Comparison of ENCODE assay signal across 21 cellular contexts in the genomic region with DNA sequence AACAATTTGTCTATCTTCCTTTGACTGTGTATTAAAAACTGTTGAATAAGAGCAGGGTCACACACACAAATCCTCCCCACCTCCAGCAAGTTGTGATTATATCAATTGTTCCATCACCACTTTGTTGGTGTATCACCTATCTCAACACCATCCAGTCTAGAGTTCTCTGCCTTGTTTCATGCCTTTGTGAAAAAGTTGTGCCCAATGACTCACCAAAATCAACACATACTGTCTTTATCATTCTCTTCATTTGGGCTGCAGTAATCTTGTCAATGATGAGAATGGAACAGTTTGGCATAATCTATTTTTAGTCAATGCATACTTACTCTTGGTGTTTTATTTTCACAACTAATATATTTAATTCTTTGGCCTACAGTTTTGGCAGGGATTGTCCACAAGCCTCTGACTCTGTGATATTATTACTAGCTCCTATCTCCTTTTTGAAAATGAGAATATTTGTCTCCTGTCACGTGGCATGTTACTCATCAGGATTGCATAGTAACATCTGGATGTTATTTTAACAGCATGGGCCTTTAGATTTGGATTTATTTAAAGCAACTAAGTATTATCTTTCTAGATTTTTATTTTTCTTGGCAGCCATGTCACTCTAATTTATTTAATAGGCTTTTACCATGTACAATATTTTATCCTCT. TPM values are rescaled to one million over a fixed set of nuclear protein-coding genes. Genes with fewer than 3 reads are reported as not detected.
DNase-seq lines count a peak whose midpoint lies in the region; ATAC-seq, FAIRE-seq and TF ChIP-seq lines count a peak whose summit lies in the region.
"Had no signal": no experiment of that assay in that cellular context is flagged by ENCODE, and none has a peak within 500 bp of the region (broad histone marks: within the 10 kb centered on the region; RNA-seq: fewer than 3 reads in every experiment).

No MANE protein-coding gene starts in this region.

- H3K36me3 Mint-ChIP-seq in activated CD8-positive, alpha-beta T cell treated with anti-CD3 and anti-CD28 coated beads, Interleukin-2, amount 10 ng/mL, durations not matched to agents 7 days and 5 days (ENCODE audit: low read depth) = no peaks in the 10 kb centered on the region
- H3K36me3 Mint-ChIP-seq: CD4-positive, alpha-beta memory T cell had no signal

- H3K79me2 ChIP-seq in SK-N-SH (ENCODE audit: insufficient read depth) = no peaks in the 10 kb centered on the region

- TF ChIP-seq EP300 in SK-N-SH (IDR thresholded peaks at IDR 0.05; ENCODE audit: borderline replicate concordance in 1 of 2, low read depth in 1 of 2, low read length in 1 of 2) = peak in 1 of 2 experiments; percentile 38; a peak in 1 of 4 replicates

- H3K9me3 Mint-ChIP-seq in activated CD8-positive, alpha-beta T cell treated with anti-CD3 and anti-CD28 coated beads, Interleukin-2, amount 10 ng/mL, durations not matched to agents 7 days and 5 days (ENCODE audit: insufficient read depth) = no peaks in the 10 kb centered on the region
- H3K9me3 Mint-ChIP-seq: activated naive CD8-positive, alpha-beta T cell treated with anti-CD3 and anti-CD28 coated beads, Interleukin-2, amount 50 U/mL, for 24 hours had no signal

- peak overlapping the region; percentile 22 to 73; a peak in 3 of 4 replicates for H3K27ac ChIP-seq in SK-N-SH (ENCODE audit: low read depth in 2 of 2, low read length in 1 of 2)
- H3K27ac ChIP-seq in vagina = no peak overlapping the region
- H3K27ac ChIP-seq: coronary artery, heart right ventricle had no signal

- peak; percentile 56 for DNase-seq in GM03348 (ENCODE audit: low spot score)
- DNase-seq in SK-N-SH = peak; percentile 33
- DNase-seq in fibroblast of gingiva (ENCODE audit: low read depth) = peak; percentile 90
- DNase-seq in D721Med (ENCODE audit: insufficient read length, low spot score) = no peak
- DNase-seq in activated CD8-positive, alpha-beta T cell treated with anti-CD3 and anti-CD28 coated beads, Interleukin-2, amount 10 ng/mL, durations not matched to agents 7 days and 5 days = no peak
- DNase-seq in vagina (ENCODE audit: extremely low spot score in 2 of 2) = no peak
- DNase-seq in Right ventricle myocardium inferior (ENCODE audit: missing footprints) = no peak
- DNase-seq: activated naive CD8-positive, alpha-beta T cell treated with anti-CD3 and anti-CD28 coated beads, Interleukin-2, amount 50 U/mL, for 24 hours; CD4-positive, alpha-beta memory T cell; DMS79 treated with DMSO at 0.1 percent for 48 hours; heart right ventricle; MG63; naive thymus-derived CD8-positive, alpha-beta T cell; NCI-H446; T-helper 1 cell; trophoblast cell had no signal

- H3K4me2 ChIP-seq in SK-N-SH (no peak overlapping the region), skeletal muscle satellite cell (ENCODE audit: low read length) (peak overlapping the region; percentile 11)

- H3K9me2 ChIP-seq in SK-N-SH = no peaks in the 10 kb centered on the region

- peaks cover 25% of the 10 kb centered on the region for H3F3A ChIP-seq in SK-N-SH (replicated peaks; ENCODE audit: insufficient read depth)

- H3K36me3 ChIP-seq in SK-N-SH (replicated peaks in 1 of 2; ENCODE audit: control insufficient read depth in 1 of 2, insufficient read depth in 2 of 2, low read length in 1 of 2) (no peaks in the 10 kb centered on the region), skeletal muscle satellite cell (ENCODE audit: insufficient read depth, low read length) (no peaks in the 10 kb centered on the region), vagina (no peaks in the 10 kb centered on the region)
- H3K36me3 ChIP-seq: heart right ventricle, MG63 had no signal

- no peaks in the 10 kb centered on the region for H3K4me1 Mint-ChIP-seq in activated CD8-positive, alpha-beta T cell treated with anti-CD3 and anti-CD28 coated beads, Interleukin-2, amount 10 ng/mL, durations not matched to agents 7 days and 5 days (ENCODE audit: low read depth)
- H3K4me1 Mint-ChIP-seq: activated naive CD8-positive, alpha-beta T cell treated with anti-CD3 and anti-CD28 coated beads, Interleukin-2, amount 50 U/mL, for 24 hours; CD4-positive, alpha-beta memory T cell; naive thymus-derived CD8-positive, alpha-beta T cell had no signal

- POLR2A ChIA-PET in SK-N-SH (lab: Yijun Ruan, JAX) = no interaction called here
- POLR2A ChIA-PET in activated CD8-positive, alpha-beta T cell treated with anti-CD3 and anti-CD28 coated beads, Interleukin-2, amount 10 ng/mL, durations not matched to agents 7 days and 5 days (lab: Charles Lee) = no interaction called here

- no peak overlapping the region for H3K9ac ChIP-seq in SK-N-SH
- no peak overlapping the region for H3K9ac ChIP-seq in skeletal muscle satellite cell (ENCODE audit: low read depth, low read length)

- H2AFZ ChIP-seq in SK-N-SH (ENCODE audit: low read depth) = no peak overlapping the region

- no peak for TF ChIP-seq RAD21 in SK-N-SH (IDR thresholded peaks at IDR 0.05; ENCODE audit: low read length)

- H3K4me3 ChIP-seq in SK-N-SH (ENCODE audit: low read depth in 2 of 2, low read length in 1 of 2) (no peak overlapping the region), skeletal muscle satellite cell (ENCODE audit: low read length) (no peak overlapping the region), vagina (no peak overlapping the region)
- H3K4me3 ChIP-seq: coronary artery, heart right ventricle, MG63 had no signal

- no peak overlapping the region for H3K4me3 Mint-ChIP-seq in activated CD8-positive, alpha-beta T cell treated with anti-CD3 and anti-CD28 coated beads, Interleukin-2, amount 10 ng/mL, durations not matched to agents 7 days and 5 days
- H3K4me3 Mint-ChIP-seq: activated naive CD8-positive, alpha-beta T cell treated with anti-CD3 and anti-CD28 coated beads, Interleukin-2, amount 50 U/mL, for 24 hours; CD4-positive, alpha-beta memory T cell; naive thymus-derived CD8-positive, alpha-beta T cell had no signal

- H3K27ac Mint-ChIP-seq in activated CD8-positive, alpha-beta T cell treated with anti-CD3 and anti-CD28 coated beads, Interleukin-2, amount 10 ng/mL, durations not matched to agents 7 days and 5 days = no peak overlapping the region
- H3K27ac Mint-ChIP-seq: activated naive CD8-positive, alpha-beta T cell treated with anti-CD3 and anti-CD28 coated beads, Interleukin-2, amount 50 U/mL, for 24 hours; CD4-positive, alpha-beta memory T cell; naive thymus-derived CD8-positive, alpha-beta T cell; progenitor cell of endocrine pancreas had no signal

- H4K20me1 ChIP-seq in SK-N-SH (ENCODE audit: insufficient read depth) = no peaks in the 10 kb centered on the region

- CTCF ChIA-PET in SK-N-SH (lab: Yijun Ruan, JAX) = no interaction called here
- CTCF ChIA-PET in activated CD8-positive, alpha-beta T cell treated with anti-CD3 and anti-CD28 coated beads, Interleukin-2, amount 10 ng/mL, durations not matched to agents 7 days and 5 days (lab: Charles Lee) = no interaction called here

- H3K4me1 ChIP-seq in SK-N-SH (ENCODE audit: control insufficient read depth in 1 of 2, insufficient read depth in 2 of 2, low read depth in 1 of 2, low read length in 1 of 2) = peaks cover 5 to 7% of the 10 kb centered on the region in 2 experiments; a peak in 3 of 4 replicates
- H3K4me1 ChIP-seq in skeletal muscle satellite cell (ENCODE audit: control insufficient read depth, insufficient read depth, low read length) = peaks cover 26% of the 10 kb centered on the region
- H3K4me1 ChIP-seq in vagina = no peaks in the 10 kb centered on the region

- no peak for TF ChIP-seq CTCF in SK-N-SH (IDR thresholded peaks at IDR 0.05)
- no peak for TF ChIP-seq CTCF in D721Med (IDR thresholded peaks at IDR 0.05; ENCODE audit: insufficient read depth, missing control alignments)
- TF ChIP-seq CTCF in vagina (IDR thresholded peaks at IDR 0.05) = no peak

- H3K27me3 Mint-ChIP-seq in activated CD8-positive, alpha-beta T cell treated with anti-CD3 and anti-CD28 coated beads, Interleukin-2, amount 10 ng/mL, durations not matched to agents 7 days and 5 days (ENCODE audit: low read depth) = peaks cover 12% of the 10 kb centered on the region

- no peak for FAIRE-seq in D721Med (lab: Jason Lieb, UNC)
- FAIRE-seq: endothelial cell of umbilical vein, keratinocyte had no signal

- H3K9me3 ChIP-seq in SK-N-SH (no peaks in the 10 kb centered on the region), skeletal muscle satellite cell (replicated peaks; ENCODE audit: low read length) (no peaks in the 10 kb centered on the region), vagina (no peaks in the 10 kb centered on the region)
- H3K9me3 ChIP-seq: heart right ventricle, MG63 had no signal

- no peaks in the 10 kb centered on the region for H3K27me3 ChIP-seq in SK-N-SH (ENCODE audit: insufficient read depth)
- H3K27me3 ChIP-seq in skeletal muscle satellite cell (ENCODE audit: control insufficient read depth, insufficient read depth, low read length) = no peaks in the 10 kb centered on the region
- no peaks in the 10 kb centered on the region for H3K27me3 ChIP-seq in vagina
- H3K27me3 ChIP-seq: MG63 had no signal

- 3% methylated on average over 1 of the region's 1 CpG for WGBS in SK-N-SH (ENCODE audit: low lambda C conversion rate)

- ATAC-seq in activated CD8-positive, alpha-beta T cell treated with anti-CD3 and anti-CD28 coated beads, Interleukin-2, amount 10 ng/mL, durations not matched to agents 7 days and 5 days = no peak
- ATAC-seq in Right ventricle myocardium inferior = no peak
- ATAC-seq: activated naive CD8-positive, alpha-beta T cell treated with anti-CD3 and anti-CD28 coated beads, Interleukin-2, amount 50 U/mL, for 24 hours; heart right ventricle; naive thymus-derived CD8-positive, alpha-beta T cell had no signal

- intact Hi-C loops in vagina (cut with DNase I) = no loop called here
- intact Hi-C loops in Right ventricle myocardium inferior (cut with DNase I) = no loop called here

- TF ChIP-seq POLR2A in vagina (IDR thresholded peaks at IDR 0.05) = no peak

TF ChIP-seq in SK-N-SH, 30 proteins besides CTCF, POLR2A, EP300 and RAD21:
- TF ChIP-seq RCOR1 (IDR thresholded peaks at IDR 0.05; ENCODE audit: low read length) (no peak), TCF12 (IDR thresholded peaks at IDR 0.05) (peak; percentile 52)
- TF ChIP-seq, protein P1, sequence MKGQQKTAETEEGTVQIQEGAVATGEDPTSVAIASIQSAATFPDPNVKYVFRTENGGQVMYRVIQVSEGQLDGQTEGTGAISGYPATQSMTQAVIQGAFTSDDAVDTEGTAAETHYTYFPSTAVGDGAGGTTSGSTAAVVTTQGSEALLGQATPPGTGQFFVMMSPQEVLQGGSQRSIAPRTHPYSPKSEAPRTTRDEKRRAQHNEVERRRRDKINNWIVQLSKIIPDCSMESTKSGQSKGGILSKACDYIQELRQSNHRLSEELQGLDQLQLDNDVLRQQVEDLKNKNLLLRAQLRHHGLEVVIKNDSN (IDR thresholded peaks at IDR 0.05; ENCODE audit: borderline replicate concordance, low read depth) = peak; percentile 59; the same call in 1 of the 2 replicates

RNA-seq across cellular contexts. Expression of a gene that starts 5.1 kb away (rescaled TPM):
- polyA plus RNA-seq in SK-N-SH (2012; rRNA removed) = not detected in 2 replicates
- not detected in 2 replicates for polyA plus RNA-seq in SK-N-SH (2012; cell fraction: cytosol; rRNA removed)
- polyA plus RNA-seq in SK-N-SH (2012; cell fraction: nucleus; rRNA removed) = not detected in 2 replicates
- not detected in 2 replicates for total RNA-seq in skeletal muscle satellite cell (2012; rRNA removed)
- total RNA-seq in activated CD8-positive, alpha-beta T cell treated with anti-CD3 and anti-CD28 coated beads, Interleukin-2, amount 10 ng/mL, durations not matched to agents 7 days and 5 days = not detected
- total RNA-seq in vagina (not detected), Right ventricle myocardium inferior (not detected)
- total RNA-seq: CD4-positive, alpha-beta memory T cell; endothelial cell of umbilical vein; heart right ventricle; naive thymus-derived CD8-positive, alpha-beta T cell; progenitor cell of endocrine pancreas had no signal
- polyA plus RNA-seq: CD4-positive, alpha-beta memory T cell; endothelial cell of umbilical vein; heart right ventricle; keratinocyte; naive thymus-derived CD8-positive, alpha-beta T cell had no signal

Comparison
In these comparisons a context has a peak if more than half of its experiments do, and no peak if none do; other contexts are left out.
1. DNase-seq: peak in GM03348 (single experiment), SK-N-SH (single experiment) and fibroblast of gingiva (single experiment); none in D721Med (single experiment), activated CD8-positive, alpha-beta T cell treated with anti-CD3 and anti-CD28 coated beads, Interleukin-2, amount 10 ng/mL, durations not matched to agents 7 days and 5 days (single experiment), vagina (0 of 2) and Right ventricle myocardium inferior (single experiment).